ENCODE assay signal across 17 cellular contexts in genomic region chr22:20439928-20440575, GRCh38. TPM values are rescaled to one million over a fixed set of nuclear protein-coding genes. Genes with fewer than 3 reads are reported as not detected.
DNase-seq lines count a peak whose midpoint lies in the region; ATAC-seq, FAIRE-seq and TF ChIP-seq lines count a peak whose summit lies in the region.
"Had no signal": no experiment of that assay in that cellular context is flagged by ENCODE, and none has a peak within 500 bp of the region (broad histone marks: within the 10 kb centered on the region; RNA-seq: fewer than 3 reads in every experiment).

No MANE protein-coding gene starts in this region.

- H3K4me3 Mint-ChIP-seq in stimulated activated memory B cell treated with anti-CD40 and anti-IgM and Interleukin-4, amounts not matched to agents 10 μg/mL and 1 μg/mL and 100 μg/mL, for 72 hours, result no peak overlapping the region
- H3K4me3 Mint-ChIP-seq: CD8-positive, alpha-beta T cell had no signal

- H3K27ac Mint-ChIP-seq in stimulated activated memory B cell treated with anti-CD40 and anti-IgM and Interleukin-4, amounts not matched to agents 10 μg/mL and 1 μg/mL and 100 μg/mL, for 72 hours, result no peak overlapping the region
- H3K27ac Mint-ChIP-seq: CD8-positive, alpha-beta T cell had no signal

- no peak for TF ChIP-seq RAD21 in K562 (CRISPR knock-in tag; conservative IDR thresholded peaks at IDR 0.05 in 1 of 2, IDR thresholded peaks at IDR 0.05 in 1 of 2)

- no peaks in the 10 kb centered on the region for H3K9me3 Mint-ChIP-seq in stimulated activated memory B cell treated with anti-CD40 and anti-IgM and Interleukin-4, amounts not matched to agents 10 μg/mL and 1 μg/mL and 100 μg/mL, for 72 hours
- H3K9me3 Mint-ChIP-seq: CD8-positive, alpha-beta T cell had no signal

- BruUV-seq in K562 (replicated peaks; lab: Mats Ljungman, UMichigan), result no TSS peak

- H3K9ac ChIP-seq in K562 (ENCODE audit: insufficient read depth in 1 of 2, low read depth in 2 of 2, low read length in 2 of 2), result 0 out of 4 replicates have a peak overlapping the region, but pooled peaks of 1 of the 2 experiments have one; percentile 8

- ATAC-seq in K562, result peak; percentile 4
- ATAC-seq in lower lobe of right lung, result no peak
- ATAC-seq in stimulated activated memory B cell treated with anti-CD40 and anti-IgM and Interleukin-4, amounts not matched to agents 10 μg/mL and 1 μg/mL and 100 μg/mL, for 72 hours, result no peak
- ATAC-seq: CD8-positive, alpha-beta T cell had no signal

- H3K4me3 ChIP-seq in H7 (ENCODE audit: insufficient read depth, low read depth, low read length) (no peak overlapping the region), K562 (no peak overlapping the region), lower lobe of right lung (no peak overlapping the region), sigmoid colon (no peak overlapping the region)
- H3K4me3 ChIP-seq: HAP-1, MG63 had no signal

- DNase-seq in H7 (peak; percentile 45), K562 (ENCODE audit: extremely low read depth in 1 of 4, low spot score in 3 of 4) (no peak), lower lobe of right lung (peak; percentile 36), sigmoid colon (peak; percentile 54), SIG-M5 treated with dmso at 0.1 percent for 504 hours (lab: John Stamatoyannopoulos, UW; ENCODE audit: unreplicated experiment) (no peak), SIG-M5 (lab: John Stamatoyannopoulos, UW) (no peak), NCI-H2171 (lab: John Stamatoyannopoulos, UW) (no peak)
- DNase-seq: CD8-positive, alpha-beta T cell; MG63; NCI-H1092 treated with DMSO at 0.1 percent for 48 hours; NCI-H1694 treated with DMSO at 0.1 percent for 48 hours; NCI-H446; NCI-H748 treated with DMSO at 0.1 percent for 48 hours; SHP77 had no signal

- CTCF ChIA-PET in K562 (lab: Yijun Ruan, JAX; ENCODE audit: low intra/inter-chr PET ratio), result interaction anchor here (2.2 kb wide), 1 partner anchor 16 kb away, joined by 7 read pairs; no protein-coding TSS in a partner anchor

- FAIRE-seq in K562 (lab: Jason Lieb, UNC), result no peak
- FAIRE-seq: HepG2 had no signal

- 4% methylated on average over 5 of the region's 5 CpGs for WGBS in K562 (ENCODE audit: insufficient coverage, low coverage, missing lambda C conversion rate)
- WGBS in sigmoid colon, 2 donors, result 95 to 98% methylated on average over 5 of the region's 5 CpGs

- H3K36me3 ChIP-seq in H7 (replicated peaks; ENCODE audit: control insufficient read depth, insufficient read depth, low read length) (no peaks in the 10 kb centered on the region), K562 (ENCODE audit: control insufficient read depth, insufficient read depth, low read length) (no peaks in the 10 kb centered on the region), lower lobe of right lung (peaks cover 34% of the 10 kb centered on the region), sigmoid colon (peaks cover 0 to 33% (median 7%) of the 10 kb centered on the region in 4 donors)

- H3K9me3 ChIP-seq in K562 (replicated peaks; ENCODE audit: control insufficient read depth, insufficient read depth, low read depth, low read length) (no peaks in the 10 kb centered on the region), lower lobe of right lung (no peaks in the 10 kb centered on the region), sigmoid colon (no peaks in the 10 kb centered on the region)
- H3K9me3 ChIP-seq: HAP-1, MG63 had no signal

- H3K4me1 ChIP-seq in K562 (replicated peaks in 1 of 2; ENCODE audit: control insufficient read depth in 2 of 2, insufficient read depth in 2 of 2, low read length in 2 of 2) (peaks cover 0 to 38% of the 10 kb centered on the region in 2 experiments; a peak in 2 of 5 replicates), lower lobe of right lung (peaks cover 24% of the 10 kb centered on the region), sigmoid colon (peaks cover 0 to 39% (median 35%) of the 10 kb centered on the region in 4 donors)

- H2AFZ ChIP-seq in K562 (ENCODE audit: low read depth, low read length), result no peak overlapping the region

- H3K4me1 Mint-ChIP-seq in stimulated activated memory B cell treated with anti-CD40 and anti-IgM and Interleukin-4, amounts not matched to agents 10 μg/mL and 1 μg/mL and 100 μg/mL, for 72 hours, result peaks cover 16% of the 10 kb centered on the region

- in situ Hi-C loops in K562 (cut with MboI), result no loop called here

- TF ChIP-seq POLR2A in K562 (conservative IDR thresholded peaks at IDR 0.05) (no peak), sigmoid colon (IDR thresholded peaks at IDR 0.05) (no peak)

- H4K20me1 ChIP-seq in K562 (replicated peaks; ENCODE audit: control insufficient read depth, insufficient read depth, low read length), result peaks cover 53% of the 10 kb centered on the region

- no peak for TF ChIP-seq EP300 in K562 (IDR thresholded peaks at IDR 0.05; ENCODE audit: low read length)
- no peak for TF ChIP-seq EP300 in sigmoid colon (IDR thresholded peaks at IDR 0.05)

- H3K79me2 ChIP-seq in K562 (ENCODE audit: control insufficient read depth, insufficient read depth, low read length), result no peaks in the 10 kb centered on the region

- H3K9me1 ChIP-seq in K562 (ENCODE audit: control insufficient read depth, insufficient read depth, low read length), result peaks cover under 1% of the 10 kb centered on the region

- no peak overlapping the region for H3K4me2 ChIP-seq in K562 (ENCODE audit: insufficient read depth, low read length)

- intact Hi-C loops in K562 (cut with micrococcal nuclease), result no loop called here
- intact Hi-C loops in lower lobe of right lung (cut with DNase I), result no loop called here
- intact Hi-C loops in sigmoid colon (cut with DNase I), result loop anchor here (5.0 kb wide), 1 partner anchor 57 kb away; the partner anchor contains the start of gene KLHL22

- H3K27ac ChIP-seq in K562 (ENCODE audit: extremely low read depth, low read depth, low read length) (no peak overlapping the region), lower lobe of right lung (no peak overlapping the region), sigmoid colon (no peak overlapping the region)

- POLR2A ChIA-PET in K562 (lab: Yijun Ruan, JAX), result interaction anchor here (1.1 to 4.8 kb wide), 5 partner anchors 11 to 114 kb away, joined by 3 to 35 read pairs (median 10); partner anchors contain the start of gene ZNF74

- H3K36me3 Mint-ChIP-seq in stimulated activated memory B cell treated with anti-CD40 and anti-IgM and Interleukin-4, amounts not matched to agents 10 μg/mL and 1 μg/mL and 100 μg/mL, for 72 hours, result peaks cover 29% of the 10 kb centered on the region

- peaks cover 34% of the 10 kb centered on the region for H3K27me3 Mint-ChIP-seq in stimulated activated memory B cell treated with anti-CD40 and anti-IgM and Interleukin-4, amounts not matched to agents 10 μg/mL and 1 μg/mL and 100 μg/mL, for 72 hours

- no peak for TF ChIP-seq CTCF in K562 (IDR thresholded peaks at IDR 0.05 in 2 of 3, conservative IDR thresholded peaks at IDR 0.05 in 1 of 3; ENCODE audit: insufficient read depth in 2 of 3, low read depth in 1 of 3, low read length in 3 of 3)
- no peak for TF ChIP-seq CTCF in lower lobe of right lung (IDR thresholded peaks at IDR 0.05)
- no peak for TF ChIP-seq CTCF in sigmoid colon (IDR thresholded peaks at IDR 0.05)

- peaks cover 31% of the 10 kb centered on the region for H3K27me3 ChIP-seq in H7 (ENCODE audit: control insufficient read depth, insufficient read depth, low read length)
- peaks cover 51 to 74% of the 10 kb centered on the region in 2 experiments for H3K27me3 ChIP-seq in K562 (ENCODE audit: control insufficient read depth in 2 of 2, insufficient read depth in 2 of 2, low read length in 2 of 2)
- peaks cover 18% of the 10 kb centered on the region for H3K27me3 ChIP-seq in lower lobe of right lung (ENCODE audit: low read depth)
- H3K27me3 ChIP-seq in sigmoid colon, result peaks cover 0 to 18% (median 0%) of the 10 kb centered on the region in 3 donors
- H3K27me3 ChIP-seq: MG63 had no signal

RNA-seq across cellular contexts. Expression of gene SCARF2, which starts 2.4 kb away (rescaled TPM):
- 11.5 and 15.0 TPM in 2 replicates for total RNA-seq in H7 (2014; rRNA removed; shearing (Covaris generic))
- total RNA-seq in K562 (2011; cell fraction: chromatin; rRNA removed; ENCODE audit: low replicate concordance), result 0.65 TPM in 1 of 2 replicates, not detected in the other
- 0.50 and 0.92 TPM in 2 replicates for total RNA-seq in K562 (2011; cell fraction: nucleolus; rRNA removed)
- total RNA-seq in K562 (2011; cell fraction: nucleoplasm; rRNA removed), result 0.15 TPM in 2 replicates
- 0.20 and 0.32 TPM in 2 replicates for total RNA-seq in K562 (2014; rRNA removed)
- total RNA-seq in K562 (2014; rRNA removed; fragmentation: Illumina TruSeq; extraction: Trizol), result not detected in 2 replicates
- total RNA-seq in K562 (2015; rRNA removed; fragmentation: Illumina TruSeq; extraction: Trizol), result not detected in 2 replicates
- 0.13 and 0.29 TPM in 2 replicates for total RNA-seq in K562 (2021)
- polyA plus RNA-seq in K562 (2011; rRNA removed), result 0.06 and 0.26 TPM in 2 replicates
- polyA plus RNA-seq in K562 (2011; cell fraction: cytosol; rRNA removed), result 0.15 and 0.25 TPM in 2 replicates
- 0.61 and 0.65 TPM in 2 replicates for polyA plus RNA-seq in K562 (2011; cell fraction: nucleus; rRNA removed)
- 0.21 and 1.3 TPM in 2 replicates for polyA plus RNA-seq in K562 (2012)
- not detected in 2 replicates for polyA plus RNA-seq in K562 (2014; fragmentation: Illumina TruSeq; extraction: Trizol)
- polyA plus RNA-seq in K562 (2014; fragmentation: Nextera tagmentation; extraction: Ambion mirVana), result not detected
- polyA plus RNA-seq in K562 (2014; rRNA removed), result 0.13 and 0.23 TPM in 2 replicates
- not detected in 2 replicates for polyA minus RNA-seq in K562 (2011; rRNA and poly(A)+ RNA removed)
- polyA minus RNA-seq in K562 (2011; cell fraction: cytosol; rRNA and poly(A)+ RNA removed), result not detected in 2 replicates
- 0.22 and 0.27 TPM in 2 replicates for polyA minus RNA-seq in K562 (2011; cell fraction: nucleus; rRNA and poly(A)+ RNA removed)
- 12.6 TPM for total RNA-seq in lower lobe of right lung
- 10 to 100 TPM in 3 of 4 donors, 1 to 10 TPM in 1; 6.4 to 12.8 (median 10.4) TPM for total RNA-seq in sigmoid colon
- 1 to 10 TPM in 1 of 3 donors, under 1 TPM in 2; under 0.01 to 1.9 (median 0.46) TPM for polyA plus RNA-seq in sigmoid colon

RNA-seq across cellular contexts. Expression of gene ZNF74, which starts 46.1 kb away (rescaled TPM):
- 67.5 and 69.6 TPM in 2 replicates for total RNA-seq in H7 (2014; rRNA removed; shearing (Covaris generic))
- total RNA-seq in K562 (2011; cell fraction: chromatin; rRNA removed; ENCODE audit: low replicate concordance), result 36.8 and 68.2 TPM in 2 replicates
- 55.4 and 63.2 TPM in 2 replicates for total RNA-seq in K562 (2011; cell fraction: nucleolus; rRNA removed)
- total RNA-seq in K562 (2011; cell fraction: nucleoplasm; rRNA removed), result 50.2 and 53.7 TPM in 2 replicates
- total RNA-seq in K562 (2014; rRNA removed) (49.2 and 56.7 TPM in 2 replicates), K562 (2014; rRNA removed; fragmentation: Illumina TruSeq; extraction: Trizol) (17.4 and 20.5 TPM in 2 replicates), K562 (2015; rRNA removed; fragmentation: Illumina TruSeq; extraction: Trizol) (31.5 and 32.5 TPM in 2 replicates), K562 (2021) (53.5 and 55.7 TPM in 2 replicates), lower lobe of right lung (12.3 TPM), sigmoid colon (10 to 100 TPM; 11.4 to 18.8 (median 15.2) TPM)
- polyA plus RNA-seq in K562 (2011; rRNA removed) (33.8 and 49.7 TPM in 2 replicates), K562 (2014; fragmentation: Illumina TruSeq; extraction: Trizol) (22.8 and 24.5 TPM in 2 replicates), K562 (2014; fragmentation: Nextera tagmentation; extraction: Ambion mirVana) (1 to 10 TPM; 2.4 to 3.7 TPM), K562 (2014; rRNA removed) (37.1 and 62.8 TPM in 2 replicates), sigmoid colon (1 to 10 TPM; 1.4 to 4.8 (median 2.4) TPM)
- polyA plus RNA-seq in K562 (2011; cell fraction: cytosol; rRNA removed), result 56.9 and 67.4 TPM in 2 replicates
- 42.8 and 56.1 TPM in 2 replicates for polyA plus RNA-seq in K562 (2011; cell fraction: nucleus; rRNA removed)
- 31.5 and 39.9 TPM in 2 replicates for polyA plus RNA-seq in K562 (2012)
- polyA minus RNA-seq in K562 (2011; rRNA and poly(A)+ RNA removed), result 32.6 and 33.0 TPM in 2 replicates
- 39.3 and 58.2 TPM in 2 replicates for polyA minus RNA-seq in K562 (2011; cell fraction: cytosol; rRNA and poly(A)+ RNA removed)
- polyA minus RNA-seq in K562 (2011; cell fraction: nucleus; rRNA and poly(A)+ RNA removed), result 23.6 and 28.3 TPM in 2 replicates

RNA-seq across cellular contexts. Expression of gene KLHL22, which starts 55.5 kb away (rescaled TPM):
- total RNA-seq in H7 (2014; rRNA removed; shearing (Covaris generic)), result 21.4 and 28.9 TPM in 2 replicates
- total RNA-seq in K562 (2011; cell fraction: chromatin; rRNA removed; ENCODE audit: low replicate concordance), result 116 and 152 TPM in 2 replicates
- 68.5 and 75.0 TPM in 2 replicates for total RNA-seq in K562 (2011; cell fraction: nucleolus; rRNA removed)
- 88.1 and 101 TPM in 2 replicates for total RNA-seq in K562 (2011; cell fraction: nucleoplasm; rRNA removed)
- total RNA-seq in K562 (2014; rRNA removed) (15.1 and 15.6 TPM in 2 replicates), K562 (2014; rRNA removed; fragmentation: Illumina TruSeq; extraction: Trizol) (13.5 and 15.3 TPM in 2 replicates), K562 (2015; rRNA removed; fragmentation: Illumina TruSeq; extraction: Trizol) (15.2 and 15.7 TPM in 2 replicates), K562 (2021) (20.1 and 21.1 TPM in 2 replicates), lower lobe of right lung (24.0 TPM), sigmoid colon (10 to 100 TPM; 26.4 to 39.6 (median 32.7) TPM)
- polyA plus RNA-seq in K562 (2011; rRNA removed) (25.6 and 43.0 TPM in 2 replicates), K562 (2014; fragmentation: Illumina TruSeq; extraction: Trizol) (15.4 and 16.5 TPM in 2 replicates), K562 (2014; fragmentation: Nextera tagmentation; extraction: Ambion mirVana) (1 to 10 TPM; 1.3 to 1.8 TPM), K562 (2014; rRNA removed) (15.8 and 18.6 TPM in 2 replicates), sigmoid colon (10 to 100 TPM in 1 of 3 donors, 1 to 10 TPM in 2; 5.4 to 14.0 (median 6.0) TPM)
- polyA plus RNA-seq in K562 (2011; cell fraction: cytosol; rRNA removed), result 24.5 and 36.2 TPM in 2 replicates
- 73.7 and 92.5 TPM in 2 replicates for polyA plus RNA-seq in K562 (2011; cell fraction: nucleus; rRNA removed)
- 15.0 and 42.6 TPM in 2 replicates for polyA plus RNA-seq in K562 (2012)
- polyA minus RNA-seq in K562 (2011; rRNA and poly(A)+ RNA removed), result 24.1 and 42.3 TPM in 2 replicates
- 13.4 and 21.4 TPM in 2 replicates for polyA minus RNA-seq in K562 (2011; cell fraction: cytosol; rRNA and poly(A)+ RNA removed)
- polyA minus RNA-seq in K562 (2011; cell fraction: nucleus; rRNA and poly(A)+ RNA removed), result 36.2 and 65.9 TPM in 2 replicates

Comparison
In these comparisons a context has a peak if more than half of its experiments do, and no peak if none do; other contexts are left out.
1. DNase-seq: peak in H7 (single experiment), lower lobe of right lung (single experiment) and sigmoid colon (single experiment); none in K562 (0 of 4), SIG-M5 treated with dmso at 0.1 percent for 504 hours (single experiment), SIG-M5 (single experiment) and NCI-H2171 (single experiment).